8 cellular contexts compared by ENCODE assay signal in genomic region chr15:101641894-101642293, GRCh38. TPM values are rescaled to one million over a fixed set of nuclear protein-coding genes. Genes with fewer than 3 reads are reported as not detected.
DNase-seq lines count a peak whose midpoint lies in the region; ATAC-seq, FAIRE-seq and TF ChIP-seq lines count a peak whose summit lies in the region.

No MANE protein-coding gene starts in this region.

- no peak for TF ChIP-seq CTCF in endothelial cell of umbilical vein (IDR thresholded peaks at IDR 0.05; ENCODE audit: extremely low read depth in 1 of 2, insufficient read depth in 1 of 2, low read depth in 1 of 2, low read length in 2 of 2)
- TF ChIP-seq CTCF in spleen (IDR thresholded peaks at IDR 0.05 in 8 of 11, conservative IDR thresholded peaks at IDR 0.05 in 3 of 11), result no peak

- peak overlapping the region; percentile 93 for H3K27ac ChIP-seq in endothelial cell of umbilical vein (ENCODE audit: insufficient read depth, low read depth, low read length)
- peak overlapping the region; percentile 57 to 85 (median 80) for H3K27ac ChIP-seq in spleen

- dilution Hi-C loops in endothelial cell of umbilical vein (cut with MboI; ENCODE audit: extremely low pct_ligation_motif_present, low sequenced_read_pairs), result no loop called here

- POLR2A ChIA-PET in endothelial cell of umbilical vein (lab: Charles Lee), result interaction anchor here (0.9 kb wide), 1 partner anchor 10 kb away, joined by 3 read pairs; the partner anchor contains the start of gene TM2D3

- H3K36me3 ChIP-seq in endothelial cell of umbilical vein (ENCODE audit: control insufficient read depth in 2 of 2, extremely low read depth in 1 of 2, insufficient read depth in 2 of 2, low read length in 2 of 2) (peaks cover 9 to 15% of the 10 kb centered on the region in 2 experiments), spleen (peaks cover 4 to 78% (median 49%) of the 10 kb centered on the region in 6 donors)

- no peak for TF ChIP-seq POLR2A in endothelial cell of umbilical vein (IDR thresholded peaks at IDR 0.05; ENCODE audit: low read depth, low read length)
- no peak for TF ChIP-seq POLR2A in spleen (IDR thresholded peaks at IDR 0.05)

- CTCF ChIA-PET in endothelial cell of umbilical vein (lab: Charles Lee), result interaction anchor here (0.6 to 5.1 kb wide), 31 partner anchors 8 to 724 kb away, joined by 3 to 82 read pairs (median 4); partner anchors contain the start of genes SNRPA1, TARS3 and TM2D3

- H3K9me1 ChIP-seq in endothelial cell of umbilical vein (replicated peaks; ENCODE audit: control insufficient read depth, extremely low read depth, insufficient read depth, low read length), result no peaks in the 10 kb centered on the region

- peak; percentile 85 for FAIRE-seq in endothelial cell of umbilical vein (lab: Jason Lieb, UNC)

- H3K9me3 ChIP-seq in endothelial cell of umbilical vein (replicated peaks; ENCODE audit: control insufficient read depth, insufficient read depth, low read length), result no peaks in the 10 kb centered on the region
- H3K9me3 ChIP-seq in spleen, result no peaks in the 10 kb centered on the region

- H3K79me2 ChIP-seq in endothelial cell of umbilical vein (ENCODE audit: control insufficient read depth, insufficient read depth, low read length), result peaks cover 2% of the 10 kb centered on the region

- H3K4me3 ChIP-seq in endothelial cell of umbilical vein (replicated peaks in 1 of 3; ENCODE audit: insufficient read depth in 1 of 3, low read depth in 1 of 3, low read length in 3 of 3) (no peak overlapping the region), spleen (peak overlapping the region in 1 of 8 donors; percentile 40)

- H4K20me1 ChIP-seq in endothelial cell of umbilical vein (replicated peaks; ENCODE audit: control insufficient read depth, extremely low read depth, insufficient read depth, low read length), result no peaks in the 10 kb centered on the region

- H2AFZ ChIP-seq in endothelial cell of umbilical vein (ENCODE audit: low read depth, low read length), result no peak overlapping the region

- peak; percentile 24 for DNase-seq in DMS53 (lab: John Stamatoyannopoulos, UW)
- DNase-seq in DMS53 treated with DMSO at 0.1 percent for 48 hours (lab: John Stamatoyannopoulos, UW; ENCODE audit: unreplicated experiment), result no peak
- peak; percentile 83 for DNase-seq in endothelial cell of umbilical vein (ENCODE audit: low read depth, low spot score)
- no peak for DNase-seq in spleen
- DNase-seq in NCI-H82 treated with DMSO at 0.1 percent for 48 hours (lab: John Stamatoyannopoulos, UW; ENCODE audit: unreplicated experiment), result no peak
- DNase-seq in anterior cingulate cortex (lab: John Stamatoyannopoulos, UW), result no peak

- no peak for ATAC-seq in HG03045 (IDR thresholded peaks at IDR 0.05; ENCODE audit: unreplicated experiment)

- intact Hi-C loops in endothelial cell of umbilical vein (cut with micrococcal nuclease), result loop anchor here (1.0 to 2.0 kb wide), 11 partner anchors 9 to 1039 kb away; partner anchors contain the start of genes ASB7, LINS1, SELENOS and TARS3
- intact Hi-C loops in spleen (cut with DNase I; ENCODE audit: low total_unique reads), result loop anchor here (5.0 kb wide), 1 partner anchor 345 kb away; the partner anchor contains the start of gene SNRPA1

- H3K4me2 ChIP-seq in endothelial cell of umbilical vein (ENCODE audit: insufficient read depth, low read length), result peak overlapping the region; percentile 37

- WGBS in spleen, 5 donors, result 45 to 71% (median 48%) methylated on average over 1 of the region's 1 CpG

- peaks cover 23% of the 10 kb centered on the region for H3K4me1 ChIP-seq in endothelial cell of umbilical vein (ENCODE audit: control insufficient read depth, extremely low read depth, insufficient read depth, low read length)
- peaks cover 21 to 52% (median 38%) of the 10 kb centered on the region in 6 donors for H3K4me1 ChIP-seq in spleen

- H3K27me3 ChIP-seq in endothelial cell of umbilical vein (ENCODE audit: control insufficient read depth in 2 of 2, insufficient read depth in 2 of 2, low read length in 2 of 2), result no peaks in the 10 kb centered on the region
- H3K27me3 ChIP-seq in spleen (replicated peaks in 1 of 7), result no peaks in the 10 kb centered on the region

- BruUV-seq in endothelial cell of umbilical vein (replicated peaks; lab: Mats Ljungman, UMichigan), result no TSS peak

- H3K9ac ChIP-seq in endothelial cell of umbilical vein (replicated peaks; ENCODE audit: extremely low read depth, insufficient read depth, low read length), result peak overlapping the region; percentile 43

TF ChIP-seq in PFSK-1, 5 proteins besides CTCF, POLR2A, EP300 and RAD21 (continues in another document):
- TF ChIP-seq TAF1 (IDR thresholded peaks at IDR 0.05; ENCODE audit: borderline replicate concordance, insufficient read depth, low read length), result no peak
- peak; percentile 87; the same call in 1 of the 2 replicates for TF ChIP-seq SIN3A (IDR thresholded peaks at IDR 0.05; ENCODE audit: borderline replicate concordance, insufficient read depth, low read length)
- TF ChIP-seq REST (IDR thresholded peaks at IDR 0.05; ENCODE audit: insufficient read depth in 1 of 2, low read depth in 2 of 2, low read length in 2 of 2), result no peak
- TF ChIP-seq FOXP2 (optimal IDR thresholded peaks at IDR 0.05; ENCODE audit: borderline replicate concordance, extremely low read depth, extremely low read length, insufficient read depth), result no peak

TF ChIP-seq in endothelial cell of umbilical vein, 7 proteins besides CTCF, POLR2A, EP300 and RAD21:
- TF ChIP-seq POLR2AphosphoS5 (IDR thresholded peaks at IDR 0.05; ENCODE audit: insufficient read depth, low read depth, low read length) (no peak), FOS (IDR thresholded peaks at IDR 0.05; ENCODE audit: borderline replicate concordance, insufficient read depth, low read length) (no peak), EZH2 (IDR thresholded peaks at IDR 0.05; ENCODE audit: borderline replicate concordance, low read depth, low read length, severe bottlenecking) (no peak), MYC (IDR thresholded peaks at IDR 0.05; ENCODE audit: low read depth, low read length) (no peak), GATA2 (IDR thresholded peaks at IDR 0.05; ENCODE audit: insufficient read depth, insufficient read length, low read depth, low read length) (no peak), JUN (IDR thresholded peaks at IDR 0.05; ENCODE audit: borderline replicate concordance, insufficient read depth, insufficient read length, low read depth) (no peak)
- TF ChIP-seq, protein P1, sequence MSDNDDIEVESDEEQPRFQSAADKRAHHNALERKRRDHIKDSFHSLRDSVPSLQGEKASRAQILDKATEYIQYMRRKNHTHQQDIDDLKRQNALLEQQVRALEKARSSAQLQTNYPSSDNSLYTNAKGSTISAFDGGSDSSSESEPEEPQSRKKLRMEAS (IDR thresholded peaks at IDR 0.05; ENCODE audit: insufficient read depth, insufficient read length), result no peak

RNA-seq across cellular contexts. Expression of gene TM2D3, which starts 10.3 kb away (rescaled TPM):
- 29.9 TPM for polyA plus RNA-seq in PFSK-1 (2012; ENCODE audit: insufficient read length, low read depth)
- total RNA-seq in endothelial cell of umbilical vein (34.3 and 36.7 TPM in 2 replicates), spleen (10 to 100 TPM; 46.8 to 97.4 (median 55.1) TPM)
- polyA plus RNA-seq in endothelial cell of umbilical vein (41.4 and 51.5 TPM in 2 replicates), spleen (10 to 100 TPM; 33.6 to 42.3 (median 36.2) TPM)
- 31.8 and 35.9 TPM in 2 replicates for polyA plus RNA-seq in endothelial cell of umbilical vein (2011; cell fraction: cytosol; rRNA removed)
- polyA plus RNA-seq in endothelial cell of umbilical vein (2011; cell fraction: nucleus; rRNA removed), result 56.2 and 58.6 TPM in 2 replicates
- 38.5 and 41.4 TPM in 2 replicates for polyA plus RNA-seq in endothelial cell of umbilical vein (2012)
- polyA minus RNA-seq in endothelial cell of umbilical vein, result 73.8 and 79.8 TPM in 2 replicates
- polyA minus RNA-seq in endothelial cell of umbilical vein (2011; cell fraction: cytosol; rRNA and poly(A)+ RNA removed), result 24.7 TPM
- polyA minus RNA-seq in endothelial cell of umbilical vein (2011; cell fraction: nucleus; rRNA and poly(A)+ RNA removed), result 99.7 and 106 TPM in 2 replicates

Comparison
In these comparisons a context has a peak if more than half of its experiments do, and no peak if none do; other contexts are left out.
1. DNase-seq: peak in DMS53 (single experiment) and endothelial cell of umbilical vein (single experiment); none in DMS53 treated with DMSO at 0.1 percent for 48 hours (single experiment), spleen (single experiment), NCI-H82 treated with DMSO at 0.1 percent for 48 hours (single experiment) and anterior cingulate cortex (0 of 58).